Comparison of ENCODE assay signal across 37 cellular contexts in the genomic region with DNA sequence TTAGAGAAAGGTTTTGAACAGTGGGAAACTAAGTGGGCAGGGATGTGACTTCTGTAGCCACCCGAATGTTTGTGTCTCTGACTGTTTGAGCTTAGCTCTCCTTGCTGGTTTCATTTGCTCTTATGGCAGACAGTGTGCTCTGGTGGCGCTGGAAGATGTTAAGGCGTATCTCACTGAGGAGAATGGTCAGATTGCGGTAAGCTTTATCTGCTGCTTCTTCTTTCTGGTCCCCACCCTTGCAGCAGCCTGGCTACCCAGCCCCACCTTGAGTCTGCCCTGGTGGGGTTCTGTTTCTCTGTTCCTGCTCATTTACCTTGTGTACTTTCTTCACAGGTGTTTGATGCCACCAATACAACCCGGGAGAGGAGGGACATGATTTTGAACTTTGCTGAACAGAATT. TPM values are rescaled to one million over a fixed set of nuclear protein-coding genes. Genes with fewer than 3 reads are reported as not detected.
"Had no signal": no experiment of that assay in that cellular context is flagged by ENCODE, and none has a peak within 500 bp of the region (broad histone marks: within the 10 kb centered on the region; RNA-seq: fewer than 3 reads in every experiment).

No MANE protein-coding gene starts in this region.

- H3K27ac ChIP-seq: adrenal gland, body of pancreas, epithelial cell of prostate, esophagus squamous epithelium, VCaP had no signal

- DNase-seq: activated CD4-positive, alpha-beta T cell treated with anti-CD3 and anti-CD28 coated beads for 1 hour; activated CD4-positive, alpha-beta T cell treated with anti-CD3 and anti-CD28 coated beads for 4 hours; activated CD4-positive, alpha-beta T cell treated with anti-CD3 and anti-CD28 coated beads, Interleukin-2, amount 10 ng/mL, durations not matched to agents 7 days and 5 days; activated CD4-positive, alpha-beta T cell treated with anti-CD3 and anti-CD28 coated beads, Interleukin-2, amount 50 U/mL, for 48 hours; activated CD8-positive, alpha-beta memory T cell treated with anti-CD3 and anti-CD28 coated beads for 24 hours; activated CD8-positive, alpha-beta memory T cell treated with anti-CD3 and anti-CD28 coated beads, Interleukin-2, amount 50 U/mL, for 4 hours; activated CD8-positive, alpha-beta T cell treated with anti-CD3 and anti-CD28 coated beads for 36 hours; activated effector memory CD4-positive, alpha-beta T cell treated with anti-CD3 and anti-CD28 coated beads, Interleukin-2, amount 50 U/mL, for 16 hours; activated naive CD4-positive, alpha-beta T cell treated with anti-CD3 and anti-CD28 coated beads for 36 hours; activated naive CD8-positive, alpha-beta T cell treated with anti-CD3 and anti-CD28 coated beads for 36 hours; activated naive CD8-positive, alpha-beta T cell treated with anti-CD3 and anti-CD28 coated beads, Interleukin-2, amount 50 U/mL, for 24 hours; activated T-cell treated with anti-CD3 and anti-CD28 coated beads, Interleukin-2, amount 50 U/mL, for 1 hour; activated T-cell treated with anti-CD3 and anti-CD28 coated beads, Interleukin-2, amount 50 U/mL, for 48 hours; adrenal gland; amygdala; aorta; body of pancreas; caudate nucleus; cortex of kidney; dermis blood vessel endothelial cell; effector CD8-positive, alpha-beta T cell; esophagus squamous epithelium; foreskin melanocyte; T-helper 1 cell; T-helper 17 cell; T1000 had no signal

- H3K27ac Mint-ChIP-seq: activated CD4-positive, alpha-beta T cell treated with anti-CD3 and anti-CD28 coated beads, Interleukin-2, amount 10 ng/mL, durations not matched to agents 7 days and 5 days; activated CD8-positive, alpha-beta T cell treated with anti-CD3 and anti-CD28 coated beads for 36 hours; activated naive CD4-positive, alpha-beta T cell treated with anti-CD3 and anti-CD28 coated beads for 36 hours; activated naive CD4-positive, alpha-beta T cell treated with anti-CD3 and anti-CD28 coated beads, Interleukin-2, amount 50 U/mL, for 24 hours; activated naive CD8-positive, alpha-beta T cell treated with anti-CD3 and anti-CD28 coated beads for 36 hours; activated naive CD8-positive, alpha-beta T cell treated with anti-CD3 and anti-CD28 coated beads, Interleukin-2, amount 50 U/mL, for 24 hours; activated T-helper 1 cell treated with anti-CD3 and anti-CD28 coated beads, Interleukin-12 subunit alpha, Interleukin-12 subunit beta, Interleukin-2, Interleukin-4 antibody, amounts not matched to agents 30 ng/mL and 10 ng/mL and 1 ng/mL, durations not matched to agents 14 hours and 24 hours and 36 hours; activated T-helper 2 cell treated with anti-CD3 and anti-CD28 coated beads, Interferon-gamma antibody, Interleukin-2, Interleukin-4, amounts not matched to agents 10 μg/mL and 5 μg/mL and 100 μg/mL, durations not matched to agents 14 hours and 24 hours and 36 hours; T-helper 17 cell; T-helper 2 cell treated with Interferon-gamma antibody and Interleukin-4, amounts not matched to agents 5 μg/mL and 100 μg/mL, for 36 hours; WTC11 had no signal

- H3K4me1 ChIP-seq: adrenal gland had no signal

- H3K27me3 ChIP-seq: adrenal gland, body of pancreas, esophagus squamous epithelium had no signal

- H3K9me3 ChIP-seq: adrenal gland, body of pancreas, esophagus squamous epithelium had no signal

- ATAC-seq: activated CD8-positive, alpha-beta T cell treated with anti-CD3 and anti-CD28 coated beads for 36 hours; activated naive CD8-positive, alpha-beta T cell treated with anti-CD3 and anti-CD28 coated beads, Interleukin-2, amount 50 U/mL, for 24 hours; body of pancreas; T-helper 17 cell; WTC11 had no signal

- H3K36me3 Mint-ChIP-seq: activated naive CD8-positive, alpha-beta T cell treated with anti-CD3 and anti-CD28 coated beads for 36 hours had no signal

- H3K4me1 Mint-ChIP-seq: activated naive CD4-positive, alpha-beta T cell treated with anti-CD3 and anti-CD28 coated beads, Interleukin-2, amount 50 U/mL, for 24 hours; activated naive CD8-positive, alpha-beta T cell treated with anti-CD3 and anti-CD28 coated beads for 36 hours; activated naive CD8-positive, alpha-beta T cell treated with anti-CD3 and anti-CD28 coated beads, Interleukin-2, amount 50 U/mL, for 24 hours; T-helper 17 cell had no signal

- H3K9me3 Mint-ChIP-seq: activated CD4-positive, alpha-beta T cell treated with anti-CD3 and anti-CD28 coated beads, Interleukin-2, amount 10 ng/mL, durations not matched to agents 7 days and 5 days; activated CD8-positive, alpha-beta T cell treated with anti-CD3 and anti-CD28 coated beads for 36 hours; activated naive CD4-positive, alpha-beta T cell treated with anti-CD3 and anti-CD28 coated beads for 36 hours; activated naive CD4-positive, alpha-beta T cell treated with anti-CD3 and anti-CD28 coated beads, Interleukin-2, amount 50 U/mL, for 24 hours; activated naive CD8-positive, alpha-beta T cell treated with anti-CD3 and anti-CD28 coated beads for 36 hours; activated naive CD8-positive, alpha-beta T cell treated with anti-CD3 and anti-CD28 coated beads, Interleukin-2, amount 50 U/mL, for 24 hours; activated T-helper 1 cell treated with anti-CD3 and anti-CD28 coated beads, Interleukin-12 subunit alpha, Interleukin-12 subunit beta, Interleukin-2, Interleukin-4 antibody, amounts not matched to agents 30 ng/mL and 10 ng/mL and 1 ng/mL, durations not matched to agents 14 hours and 24 hours and 36 hours; activated T-helper 2 cell treated with anti-CD3 and anti-CD28 coated beads, Interferon-gamma antibody, Interleukin-2, Interleukin-4, amounts not matched to agents 10 μg/mL and 5 μg/mL and 100 μg/mL, durations not matched to agents 14 hours and 24 hours and 36 hours; T-helper 2 cell treated with Interferon-gamma antibody and Interleukin-4, amounts not matched to agents 5 μg/mL and 100 μg/mL, for 36 hours; WTC11 had no signal

- H3K27me3 Mint-ChIP-seq: activated CD4-positive, alpha-beta T cell treated with anti-CD3 and anti-CD28 coated beads, Interleukin-2, amount 10 ng/mL, durations not matched to agents 7 days and 5 days; activated CD8-positive, alpha-beta T cell treated with anti-CD3 and anti-CD28 coated beads for 36 hours; activated naive CD4-positive, alpha-beta T cell treated with anti-CD3 and anti-CD28 coated beads, Interleukin-2, amount 50 U/mL, for 24 hours; activated naive CD8-positive, alpha-beta T cell treated with anti-CD3 and anti-CD28 coated beads for 36 hours; activated naive CD8-positive, alpha-beta T cell treated with anti-CD3 and anti-CD28 coated beads, Interleukin-2, amount 50 U/mL, for 24 hours; T-helper 17 cell had no signal

- H3K4me3 ChIP-seq: adrenal gland, body of pancreas, esophagus squamous epithelium had no signal

- H3K4me3 Mint-ChIP-seq: activated CD4-positive, alpha-beta T cell treated with anti-CD3 and anti-CD28 coated beads, Interleukin-2, amount 10 ng/mL, durations not matched to agents 7 days and 5 days; activated CD8-positive, alpha-beta T cell treated with anti-CD3 and anti-CD28 coated beads for 36 hours; activated naive CD4-positive, alpha-beta T cell treated with anti-CD3 and anti-CD28 coated beads for 36 hours; activated naive CD4-positive, alpha-beta T cell treated with anti-CD3 and anti-CD28 coated beads, Interleukin-2, amount 50 U/mL, for 24 hours; activated naive CD8-positive, alpha-beta T cell treated with anti-CD3 and anti-CD28 coated beads for 36 hours; activated naive CD8-positive, alpha-beta T cell treated with anti-CD3 and anti-CD28 coated beads, Interleukin-2, amount 50 U/mL, for 24 hours; activated T-helper 1 cell treated with anti-CD3 and anti-CD28 coated beads, Interleukin-12 subunit alpha, Interleukin-12 subunit beta, Interleukin-2, Interleukin-4 antibody, amounts not matched to agents 30 ng/mL and 10 ng/mL and 1 ng/mL, durations not matched to agents 14 hours and 24 hours and 36 hours; T-helper 17 cell; T-helper 2 cell treated with Interferon-gamma antibody and Interleukin-4, amounts not matched to agents 5 μg/mL and 100 μg/mL, for 36 hours; WTC11 had no signal

RNA-seq across cellular contexts. Expression of a gene that starts 25.6 kb away (rescaled TPM):
- total RNA-seq: chondrocyte, endothelial cell of umbilical vein, fibroblast of lung, fibroblast of villous mesenchyme had no signal
- polyA plus RNA-seq: endothelial cell of umbilical vein, fibroblast of lung had no signal

RNA-seq across cellular contexts. Expression of a gene that starts 30.5 kb away (rescaled TPM):
- total RNA-seq: activated CD4-positive, alpha-beta T cell treated with anti-CD3 and anti-CD28 coated beads, Interleukin-2, amount 10 ng/mL, durations not matched to agents 7 days and 5 days; activated naive CD4-positive, alpha-beta T cell treated with anti-CD3 and anti-CD28 coated beads for 36 hours; activated T-helper 1 cell treated with anti-CD3 and anti-CD28 coated beads, Interleukin-12 subunit alpha, Interleukin-12 subunit beta, Interleukin-2, Interleukin-4 antibody, amounts not matched to agents 30 ng/mL and 10 ng/mL and 1 ng/mL, durations not matched to agents 14 hours and 24 hours and 36 hours; activated T-helper 2 cell treated with anti-CD3 and anti-CD28 coated beads, Interferon-gamma antibody, Interleukin-2, Interleukin-4, amounts not matched to agents 10 μg/mL and 5 μg/mL and 100 μg/mL, durations not matched to agents 14 hours and 24 hours and 36 hours; fibroblast of lung; fibroblast of villous mesenchyme had no signal
- polyA plus RNA-seq: endothelial cell of umbilical vein had no signal

RNA-seq across cellular contexts. Expression of a gene that starts 41.0 kb away (rescaled TPM):
- total RNA-seq: activated CD4-positive, alpha-beta T cell treated with anti-CD3 and anti-CD28 coated beads, Interleukin-2, amount 10 ng/mL, durations not matched to agents 7 days and 5 days; activated CD8-positive, alpha-beta T cell treated with anti-CD3 and anti-CD28 coated beads for 36 hours; activated naive CD4-positive, alpha-beta T cell treated with anti-CD3 and anti-CD28 coated beads for 36 hours; activated naive CD8-positive, alpha-beta T cell treated with anti-CD3 and anti-CD28 coated beads for 36 hours; activated T-helper 1 cell treated with anti-CD3 and anti-CD28 coated beads, Interleukin-12 subunit alpha, Interleukin-12 subunit beta, Interleukin-2, Interleukin-4 antibody, amounts not matched to agents 30 ng/mL and 10 ng/mL and 1 ng/mL, durations not matched to agents 14 hours and 24 hours and 36 hours; activated T-helper 2 cell treated with anti-CD3 and anti-CD28 coated beads, Interferon-gamma antibody, Interleukin-2, Interleukin-4, amounts not matched to agents 10 μg/mL and 5 μg/mL and 100 μg/mL, durations not matched to agents 14 hours and 24 hours and 36 hours; chondrocyte; endothelial cell of umbilical vein; fibroblast of lung; fibroblast of villous mesenchyme had no signal
- polyA plus RNA-seq: endothelial cell of umbilical vein, fibroblast of lung had no signal
